In the genomic region with DNA sequence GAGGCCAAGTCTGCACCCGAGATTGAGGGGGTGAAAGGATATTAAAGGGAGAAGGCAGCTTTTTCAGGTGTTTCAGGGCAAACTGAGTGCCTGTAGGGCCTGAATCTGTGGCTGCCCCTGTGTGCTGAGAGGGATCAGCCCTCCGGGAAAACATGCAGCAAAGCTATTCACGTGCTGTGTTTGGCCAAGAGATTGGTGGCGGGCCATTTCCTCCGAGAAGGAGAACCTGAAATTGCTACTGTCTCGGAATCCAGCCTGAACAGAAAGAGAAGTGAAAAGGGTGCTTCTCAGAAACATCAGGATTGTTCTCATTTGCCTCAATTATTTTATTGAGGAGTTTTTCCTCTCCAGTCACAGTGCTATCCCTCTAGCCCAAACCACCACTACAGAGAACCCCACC, we compare ENCODE assay signal across 19 cellular contexts. TPM values are rescaled to one million over a fixed set of nuclear protein-coding genes. Genes with fewer than 3 reads are reported as not detected.
DNase-seq lines count a peak whose midpoint lies in the region; ATAC-seq and TF ChIP-seq lines count a peak whose summit lies in the region.
"Had no signal": no experiment of that assay in that cellular context is flagged by ENCODE, and none has a peak within 500 bp of the region (broad histone marks: within the 10 kb centered on the region; RNA-seq: fewer than 3 reads in every experiment).

No MANE protein-coding gene starts in this region.

- DNase-seq in left cardiac atrium (peak; percentile 34), cardiac septum (ENCODE audit: low spot score) (no peak), T-cell (no peak), right atrium auricular region (ENCODE audit: low spot score) (no peak), upper lobe of right lung (no peak), mesothelial cell of epicardium (ENCODE audit: low spot score in 2 of 2, unreplicated experiment in 2 of 2) (no peak)
- DNase-seq: activated gamma-delta T cell treated with Interleukin-2 at 50 U/mL for 16 hours, AML-193, brain microvascular endothelial cell, erythroblast, midbrain, NCI-H2029 treated with DMSO at 0.1 percent for 48 hours, NCI-H524, PC-3, SK-N-SH had no signal

- H3K27me3 Mint-ChIP-seq in T-cell: no peaks in the 10 kb centered on the region
- peaks cover 60% of the 10 kb centered on the region for H3K27me3 Mint-ChIP-seq in mesothelial cell of epicardium (ENCODE audit: low read depth)

- H3K9me3 Mint-ChIP-seq in T-cell: no peaks in the 10 kb centered on the region
- H3K9me3 Mint-ChIP-seq in mesothelial cell of epicardium: no peaks in the 10 kb centered on the region

- H3K27ac ChIP-seq in right atrium auricular region (peak overlapping the region; percentile 36 to 78), upper lobe of right lung (no peak overlapping the region)
- H3K27ac ChIP-seq: brain microvascular endothelial cell, neutrophil had no signal

- H3K36me3 ChIP-seq in right atrium auricular region (no peaks in the 10 kb centered on the region), upper lobe of right lung (no peaks in the 10 kb centered on the region)
- H3K36me3 ChIP-seq: brain microvascular endothelial cell, neutrophil had no signal

- POLR2A ChIA-PET in T-cell (lab: Charles Lee): interaction anchor here in 1 of 2 donors (0.8 kb wide), 1 partner anchor 11 kb away, joined by 7 read pairs; no protein-coding TSS in a partner anchor

- H3K4me3 Mint-ChIP-seq in T-cell (peak overlapping the region in 1 of 3 donors; percentile 58), mesothelial cell of epicardium (no peak overlapping the region)

- CTCF ChIA-PET in T-cell (lab: Charles Lee): interaction anchor here in 1 of 2 donors (1.1 kb wide), 1 partner anchor 214 kb away, joined by 3 read pairs; no protein-coding TSS in a partner anchor

- no peaks in the 10 kb centered on the region for H3K9me3 ChIP-seq in right atrium auricular region
- H3K9me3 ChIP-seq in upper lobe of right lung: no peaks in the 10 kb centered on the region
- H3K9me3 ChIP-seq: neutrophil, SK-N-SH had no signal

- H3K4me1 ChIP-seq in right atrium auricular region: peaks cover 0 to 32% of the 10 kb centered on the region in 2 donors
- H3K4me1 ChIP-seq in upper lobe of right lung: peaks cover 11% of the 10 kb centered on the region

- intact Hi-C loops in left cardiac atrium (cut with DNase I): no loop called here
- intact Hi-C loops in cardiac septum (cut with DNase I): loop anchor here (2.0 kb wide), 1 partner anchor 124 kb away; no protein-coding TSS in a partner anchor
- intact Hi-C loops in upper lobe of right lung (cut with DNase I): loop anchor here (10.0 kb wide), 1 partner anchor 308 kb away; no protein-coding TSS in a partner anchor

- no peak overlapping the region for H3K4me3 ChIP-seq in right atrium auricular region
- no peak overlapping the region for H3K4me3 ChIP-seq in upper lobe of right lung

- ATAC-seq in left cardiac atrium: no peak
- ATAC-seq in T-cell (replicated peaks in 1 of 4): no peak
- peak; percentile 40 for ATAC-seq in upper lobe of right lung
- no peak for ATAC-seq in GM21576 (IDR thresholded peaks at IDR 0.05; ENCODE audit: unreplicated experiment)
- no peak for ATAC-seq in GM19397 (IDR thresholded peaks at IDR 0.05; ENCODE audit: unreplicated experiment)
- ATAC-seq: PC-3 had no signal

- TF ChIP-seq CTCF in right atrium auricular region (IDR thresholded peaks at IDR 0.05) (no peak), upper lobe of right lung (IDR thresholded peaks at IDR 0.05) (no peak), mesothelial cell of epicardium (IDR thresholded peaks at IDR 0.05; ENCODE audit: unreplicated experiment) (no peak)

- H3K27ac Mint-ChIP-seq in T-cell (peak overlapping the region; percentile 96 to 99), mesothelial cell of epicardium (no peak overlapping the region)

- no peaks in the 10 kb centered on the region for H3K36me3 Mint-ChIP-seq in T-cell
- H3K36me3 Mint-ChIP-seq in mesothelial cell of epicardium: no peaks in the 10 kb centered on the region

- H3K4me1 Mint-ChIP-seq in T-cell: peaks cover 73 to 86% (median 79%) of the 10 kb centered on the region in 3 donors
- no peaks in the 10 kb centered on the region for H3K4me1 Mint-ChIP-seq in mesothelial cell of epicardium

- H3K27me3 ChIP-seq in right atrium auricular region: no peaks in the 10 kb centered on the region
- H3K27me3 ChIP-seq in upper lobe of right lung: no peaks in the 10 kb centered on the region
- H3K27me3 ChIP-seq: brain microvascular endothelial cell had no signal

RNA-seq across cellular contexts. Expression of a gene that starts 16.0 kb away (rescaled TPM):
- total RNA-seq in left cardiac atrium: 10 to 100 TPM; 18.6 to 25.6 TPM
- 6.6 TPM for total RNA-seq in cardiac septum
- total RNA-seq in T-cell: 100 to 1,000 TPM in 3 of 5 donors, 10 to 100 TPM in 2; 82.8 to 271 (median 248) TPM
- total RNA-seq in right atrium auricular region: 10 to 100 TPM; 14.5 to 22.2 TPM
- 41.8 TPM for total RNA-seq in upper lobe of right lung
- total RNA-seq in mesothelial cell of epicardium: not detected in 3 replicates
- total RNA-seq: PC-3 had no signal

RNA-seq across cellular contexts. Expression of a gene that starts 36.8 kb away (rescaled TPM):
- total RNA-seq in left cardiac atrium (1 to 10 TPM; 4.5 to 7.0 TPM), cardiac septum (3.5 TPM), T-cell (10 to 100 TPM; 23.5 to 99.9 (median 76.8) TPM), right atrium auricular region (1 to 10 TPM; 5.6 to 8.0 TPM), upper lobe of right lung (13.0 TPM), mesothelial cell of epicardium (not detected in 3 replicates)
- total RNA-seq: PC-3 had no signal

RNA-seq across cellular contexts. Expression of a gene that starts 46.9 kb away (rescaled TPM):
- total RNA-seq in left cardiac atrium (100 to 1,000 TPM; 125 to 241 TPM), cardiac septum (44.9 TPM), T-cell (under 1 TPM in 4 of 5 donors, not detected in 1; 0.30 to 0.92 (median 0.63) TPM), right atrium auricular region (100 to 1,000 TPM; 162 to 227 TPM), upper lobe of right lung (68.2 TPM), mesothelial cell of epicardium (1.9 to 2.8 TPM (median 2.3 TPM) in 3 replicates)
- total RNA-seq: dermis microvascular lymphatic vessel endothelial cell, PC-3 had no signal

RNA-seq across cellular contexts. Expression of a gene that starts 47.3 kb away (rescaled TPM):
- 100 to 1,000 TPM in 1 of 2 donors, 10 to 100 TPM in 1; 92.1 to 110 TPM for total RNA-seq in left cardiac atrium
- 26.1 TPM for total RNA-seq in cardiac septum
- total RNA-seq in T-cell: under 1 TPM in 3 of 5 donors, not detected in 2; 0.43 to 0.79 (median 0.73) TPM
- total RNA-seq in right atrium auricular region: 100 to 1,000 TPM in 1 of 2 donors, 10 to 100 TPM in 1; 56.3 to 102 TPM
- 63.7 TPM for total RNA-seq in upper lobe of right lung
- 2.5 to 3.6 TPM (median 3.1 TPM) in 3 replicates for total RNA-seq in mesothelial cell of epicardium
- total RNA-seq: dermis microvascular lymphatic vessel endothelial cell, PC-3 had no signal

Comparison
In these comparisons a context has a peak if more than half of its experiments do, and no peak if none do; other contexts are left out.
1. intact Hi-C loops: an anchor here in cardiac septum (2.0 kb wide) and upper lobe of right lung (10.0 kb wide); none called in left cardiac atrium.
2. RNA of a gene that starts 46.9 kb away (total RNA-seq): 125 to 241 TPM in left cardiac atrium, 162 to 227 TPM in right atrium auricular region, 68.2 TPM in upper lobe of right lung (single experiment) and 44.9 TPM in cardiac septum (single experiment); 1.9 to 2.8 TPM in mesothelial cell of epicardium and 0.30 to 0.92 TPM in T-cell; every median in the first group is over 10 times any median in the second.